8 cellular contexts compared by ENCODE assay signal in genomic region chr10:29239569-29240472, GRCh38. TPM values are rescaled to one million over a fixed set of nuclear protein-coding genes. Genes with fewer than 3 reads are reported as not detected.
A peak's percentile ranks its signal among the peaks of the same experiment; 100 is the strongest.
DNase-seq lines count a peak whose midpoint lies in the region; ATAC-seq, FAIRE-seq and TF ChIP-seq lines count a peak whose summit lies in the region.

No MANE protein-coding gene starts in this region.

- POLR2A ChIA-PET in H1 (lab: Charles Lee; ENCODE audit: partially characterized antibody): interaction anchor here (1.1 to 1.5 kb wide), 2 partner anchors 10 to 97 kb away, joined by 3 read pairs; no protein-coding TSS in a partner anchor

- no peak overlapping the region for H3K14ac ChIP-seq in H1 (ENCODE audit: insufficient read length)

- no peak overlapping the region for H2BK15ac ChIP-seq in H1 (ENCODE audit: low read length)

- no peak overlapping the region for H3K56ac ChIP-seq in H1 (replicated peaks; ENCODE audit: insufficient read length, low read depth, low read length)

- H2BK120ac ChIP-seq in H1 (replicated peaks; ENCODE audit: low read depth, low read length): no peak overlapping the region

- no peaks in the 10 kb centered on the region for H3K9me3 ChIP-seq in H1 (ENCODE audit: insufficient read depth in 2 of 2, low read depth in 1 of 2, low read length in 1 of 2)

- CTCF ChIA-PET in H1 (lab: Charles Lee; ENCODE audit: partially characterized antibody): interaction anchor here (0.6 to 7.3 kb wide), 35 partner anchors 8 to 471 kb away, joined by 3 to 94 read pairs (median 4); no protein-coding TSS in a partner anchor

- no peaks in the 10 kb centered on the region for H3K27me3 ChIP-seq in H1 (replicated peaks in 1 of 4; ENCODE audit: control insufficient read depth in 3 of 4, extremely low read depth in 1 of 4, insufficient read depth in 3 of 4, low read length in 3 of 4)

- TF ChIP-seq CTCF in NB4 (IDR thresholded peaks at IDR 0.05; ENCODE audit: low read depth, low read length): peak; percentile 62
- TF ChIP-seq CTCF in H1 (IDR thresholded peaks at IDR 0.05; ENCODE audit: control extremely low read depth in 1 of 3, insufficient read depth in 1 of 3, low read depth in 1 of 3, low read length in 3 of 3): peak; percentile 77 to 83 (median 80)

- H3K4me3 ChIP-seq in NB4 (ENCODE audit: low read depth, low read length): no peak overlapping the region
- H3K4me3 ChIP-seq in H1 (ENCODE audit: extremely low read depth in 1 of 4, insufficient read depth in 2 of 4, low read depth in 3 of 4, low read length in 4 of 4): no peak overlapping the region

- H4K20me1 ChIP-seq in H1 (replicated peaks in 1 of 2; ENCODE audit: control insufficient read depth in 1 of 2, insufficient read depth in 2 of 2, low read length in 2 of 2): no peaks in the 10 kb centered on the region

- H3K18ac ChIP-seq in H1 (ENCODE audit: extremely low read depth, low read length): no peak overlapping the region

- 84% methylated on average over 15 of the region's 15 CpGs; no CpG with 5 or more reads in 1 of the 2 experiments for WGBS in H1 (ENCODE audit: extremely low coverage in 1 of 2, insufficient coverage in 1 of 2, insufficient read length in 1 of 2, insufficient replicate concordance in 2 of 2, low coverage in 1 of 2, low lambda C conversion rate in 2 of 2, missing lambda C conversion rate in 1 of 2), 2 experiments

- H4K8ac ChIP-seq in H1 (ENCODE audit: extremely low read depth, insufficient read depth, low read length): no peak overlapping the region

- peak; percentile 90 for FAIRE-seq in H1 (lab: Jason Lieb, UNC)

- no peaks in the 10 kb centered on the region for H3K23me2 ChIP-seq in H1 (ENCODE audit: low read depth, low read length)

- no peak overlapping the region for H4K91ac ChIP-seq in H1 (replicated peaks; ENCODE audit: insufficient read length, low read length)

- no peak overlapping the region for H4K5ac ChIP-seq in H1 (ENCODE audit: insufficient read length, low read depth, low read length)

- H2BK20ac ChIP-seq in H1 (ENCODE audit: low read length): peak overlapping the region; percentile 48; the same call in 1 of the 2 replicates

- TF ChIP-seq RAD21 in H1 (IDR thresholded peaks at IDR 0.05 in 1 of 2, conservative IDR thresholded peaks at IDR 0.05 in 1 of 2; ENCODE audit: low read depth in 2 of 2, low read length in 2 of 2): peak; percentile 77 to 83

- ATAC-seq in GM21786 (IDR thresholded peaks at IDR 0.05; ENCODE audit: unreplicated experiment) (no peak), GM18520 (IDR thresholded peaks at IDR 0.05; ENCODE audit: unreplicated experiment) (no peak)

- 0 out of 2 replicates have a peak overlapping the region, but pooled peaks have one; percentile 1 for H2BK5ac ChIP-seq in H1 (ENCODE audit: low read depth, low read length)

- no peak overlapping the region for H3K4me2 ChIP-seq in H1 (ENCODE audit: insufficient read depth in 1 of 2, low read depth in 2 of 2, low read length in 2 of 2)

- no peak for TF ChIP-seq EP300 in H1 (IDR thresholded peaks at IDR 0.05; ENCODE audit: borderline replicate concordance in 1 of 2, low read depth in 2 of 2, low read length in 2 of 2)

- peak; percentile 67 for DNase-seq in SIG-M5 treated with dmso at 0.1 percent for 504 hours (lab: John Stamatoyannopoulos, UW; ENCODE audit: unreplicated experiment)
- DNase-seq in SIG-M5 (lab: John Stamatoyannopoulos, UW): no peak
- peak; percentile 75 for DNase-seq in NB4 (ENCODE audit: low read depth)
- DNase-seq in H1 (ENCODE audit: low read depth in 1 of 2, low spot score in 2 of 2): peak in 1 of 2 experiments; percentile 76
- peak; percentile 16 for DNase-seq in renal cortical epithelial cell (ENCODE audit: low read depth)
- no peak for DNase-seq in NCI-H2029 (lab: John Stamatoyannopoulos, UW)

- no peaks in the 10 kb centered on the region for H3K4me1 ChIP-seq in H1 (replicated peaks in 1 of 4; ENCODE audit: control insufficient read depth in 3 of 4, insufficient read depth in 4 of 4, low read length in 3 of 4)

- no peak overlapping the region for H3K9ac ChIP-seq in H1 (replicated peaks in 1 of 4; ENCODE audit: extremely low read depth in 1 of 4, low read depth in 3 of 4, low read length in 3 of 4)

- TF ChIP-seq POLR2A in NB4 (IDR thresholded peaks at IDR 0.05; ENCODE audit: extremely low read depth, insufficient read length) (no peak), H1 (IDR thresholded peaks at IDR 0.05; ENCODE audit: control extremely low read depth in 1 of 2, low read depth in 2 of 2, low read length in 2 of 2) (no peak)

- no peaks in the 10 kb centered on the region for H3K36me3 ChIP-seq in H1 (ENCODE audit: control insufficient read depth in 2 of 4, insufficient read depth in 4 of 4, low read length in 3 of 4)

- H3K4ac ChIP-seq in H1 (replicated peaks; ENCODE audit: insufficient read length, low read depth, low read length): no peak overlapping the region

- no peaks in the 10 kb centered on the region for H3K79me2 ChIP-seq in H1 (ENCODE audit: control insufficient read depth in 1 of 2, insufficient read depth in 2 of 2, low read length in 2 of 2)

- peak overlapping the region; percentile 84; the same call in 1 of the 2 replicates for H2BK12ac ChIP-seq in H1 (ENCODE audit: low read depth, low read length)

- peak overlapping the region; percentile 55; the same call in 1 of the 2 replicates for H2AFZ ChIP-seq in H1 (ENCODE audit: low read length)

- no peak overlapping the region for H3K27ac ChIP-seq in H1 (ENCODE audit: low read depth, low read length)

- no peaks in the 10 kb centered on the region for H3K79me1 ChIP-seq in H1 (ENCODE audit: low read depth, low read length)

- no peak overlapping the region for H2AK5ac ChIP-seq in H1 (ENCODE audit: low read depth, low read length)

- no peak overlapping the region for H3K23ac ChIP-seq in H1 (ENCODE audit: insufficient read length)

TF ChIP-seq in H1, 55 proteins besides CTCF, POLR2A, EP300 and RAD21:
- TF ChIP-seq BACH1 (IDR thresholded peaks at IDR 0.05; ENCODE audit: low read length) (no peak), SIN3A (conservative IDR thresholded peaks at IDR 0.05 in 1 of 2, IDR thresholded peaks at IDR 0.05 in 1 of 2; ENCODE audit: low read depth in 1 of 2, low read length in 2 of 2) (0 out of 4 replicates have a peak, but pooled peaks of 1 of the 2 experiments have one; percentile 37), RFX5 (IDR thresholded peaks at IDR 0.05; ENCODE audit: borderline replicate concordance, low read depth, low read length) (no peak), YY1 (IDR thresholded peaks at IDR 0.05; ENCODE audit: low read depth, low read length) (peak; percentile 67), KDM1A (IDR thresholded peaks at IDR 0.05; ENCODE audit: borderline replicate concordance, low read length) (peak; percentile 88), TEAD4 (IDR thresholded peaks at IDR 0.05; ENCODE audit: low read depth, low read length) (peak; percentile 86)
- TF ChIP-seq, protein P1, sequence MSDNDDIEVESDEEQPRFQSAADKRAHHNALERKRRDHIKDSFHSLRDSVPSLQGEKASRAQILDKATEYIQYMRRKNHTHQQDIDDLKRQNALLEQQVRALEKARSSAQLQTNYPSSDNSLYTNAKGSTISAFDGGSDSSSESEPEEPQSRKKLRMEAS (IDR thresholded peaks at IDR 0.05): 0 out of 2 replicates have a peak, but pooled peaks have one; percentile 16

RNA-seq across cellular contexts. Expression of gene LYZL1, which starts 49.0 kb away (rescaled TPM):
- not detected in 2 replicates for total RNA-seq in H1 (2021; fragmentation: NEBNext Ultra II Directional; extraction: Animal tissue kit (Norgen Biotek cat#: 25700))
- not detected in 2 replicates for polyA plus RNA-seq in H1 (2011; rRNA removed)
- not detected for polyA plus RNA-seq in H1 (2011; cell fraction: cytosol; rRNA removed)
- not detected for polyA plus RNA-seq in H1 (2011; cell fraction: nucleus; rRNA removed)
- not detected in 4 replicates for polyA plus RNA-seq in H1 (2012, experiment 1 of 2)
- not detected for polyA plus RNA-seq in H1 (2012, experiment 2 of 2)
- not detected for polyA plus RNA-seq in H1 (2013, experiment 1 of 2)
- not detected for polyA plus RNA-seq in H1 (2013, experiment 2 of 2)
- not detected in 2 replicates for polyA minus RNA-seq in H1 (2011; rRNA and poly(A)+ RNA removed)
- polyA minus RNA-seq in H1 (2011; cell fraction: cytosol; rRNA and poly(A)+ RNA removed): not detected
- polyA minus RNA-seq in H1 (2011; cell fraction: nucleus; rRNA and poly(A)+ RNA removed): not detected
- not detected in 2 replicates for total RNA-seq in renal cortical epithelial cell

Comparison
In these comparisons a context has a peak if more than half of its experiments do, and no peak if none do; other contexts are left out.
1. DNase-seq: peak in SIG-M5 treated with dmso at 0.1 percent for 504 hours (single experiment), NB4 (single experiment) and renal cortical epithelial cell (single experiment); none in SIG-M5 (single experiment) and NCI-H2029 (single experiment).